In genomic region chr2:26640781-26641564, GRCh38 we compare ENCODE assay signal across 15 cellular contexts. TPM values are rescaled to one million over a fixed set of nuclear protein-coding genes. Genes with fewer than 3 reads are reported as not detected.
A peak's percentile ranks its signal among the peaks of the same experiment; 100 is the strongest.
DNase-seq lines count a peak whose midpoint lies in the region; ATAC-seq and TF ChIP-seq lines count a peak whose summit lies in the region.
"Had no signal": no experiment of that assay in that cellular context is flagged by ENCODE, and none has a peak within 500 bp of the region (broad histone marks: within the 10 kb centered on the region; RNA-seq: fewer than 3 reads in every experiment).

Gene CIB4, minus strand, starts transcription at chr2:26641366. Its CDS starts 52 bp downstream, at chr2:26641314.

- no peak for TF ChIP-seq CTCF in fibroblast of the aortic adventitia (IDR thresholded peaks at IDR 0.05; ENCODE audit: insufficient read depth, low read length)
- TF ChIP-seq CTCF in heart right ventricle (IDR thresholded peaks at IDR 0.05): no peak

- H3K36me3 ChIP-seq in trophoblast cell (ENCODE audit: control insufficient read depth in 1 of 2, insufficient read depth in 2 of 2, low read length in 2 of 2) (no peaks in the 10 kb centered on the region), heart right ventricle (no peaks in the 10 kb centered on the region)
- H3K36me3 ChIP-seq: esophagus squamous epithelium had no signal

- H3K36me3 Mint-ChIP-seq in activated naive CD4-positive, alpha-beta T cell treated with anti-CD3 and anti-CD28 coated beads, Interleukin-2, amount 50 U/mL, for 72 hours: no peaks in the 10 kb centered on the region
- H3K36me3 Mint-ChIP-seq: CD4-positive, alpha-beta memory T cell had no signal

- no peak within 1 kb of the TSS for H3K14ac ChIP-seq in trophoblast cell (ENCODE audit: low read length)

- DNase-seq in HPDE6-E6E7 (ENCODE audit: extremely low spot score) (peak; percentile 49), NCI-H69 (lab: John Stamatoyannopoulos, UW) (peak; percentile 37), fibroblast of the aortic adventitia (ENCODE audit: low read depth) (peak; percentile 8), trophoblast cell (peak; percentile 7 to 66), HUDEP-2 (lab: John Stamatoyannopoulos, UW; ENCODE audit: unreplicated experiment in 76 of 76) (no peak), heart right ventricle (no peak)
- no peak for DNase-seq in activated naive CD4-positive, alpha-beta T cell treated with anti-CD3 and anti-CD28 coated beads, Interleukin-2, amount 50 U/mL, for 72 hours (ENCODE audit: low spot score in 2 of 2)
- DNase-seq: activated CD4-positive, alpha-beta memory T cell treated with anti-CD3 and anti-CD28 coated beads, Interleukin-2, amount 10 ng/mL, durations not matched to agents 7 days and 5 days; activated naive CD4-positive, alpha-beta T cell; CD4-positive, alpha-beta memory T cell; esophagus squamous epithelium; NCI-H510A; RPMI8226; T-helper 9 cell had no signal

- H4K8ac ChIP-seq in trophoblast cell (ENCODE audit: low read depth, low read length): no peak within 1 kb of the TSS

- no peaks in the 10 kb centered on the region for H3K27me3 ChIP-seq in trophoblast cell (ENCODE audit: insufficient read depth, low read length)
- H3K27me3 ChIP-seq in heart right ventricle: peaks cover 0 to 56% (median 42%) of the 10 kb centered on the region in 7 donors

- H3K9me3 ChIP-seq in trophoblast cell (ENCODE audit: insufficient read depth, low read depth, low read length) (no peaks in the 10 kb centered on the region), heart right ventricle (no peaks in the 10 kb centered on the region)
- H3K9me3 ChIP-seq: esophagus squamous epithelium had no signal

- no peaks in the 10 kb centered on the region for H3K79me2 ChIP-seq in trophoblast cell (ENCODE audit: control insufficient read depth, insufficient read depth, low read length, poor library complexity)

- H3K9me3 Mint-ChIP-seq in activated naive CD4-positive, alpha-beta T cell treated with anti-CD3 and anti-CD28 coated beads, Interleukin-2, amount 50 U/mL, for 72 hours: no peaks in the 10 kb centered on the region
- H3K9me3 Mint-ChIP-seq: activated CD4-positive, alpha-beta memory T cell treated with anti-CD3 and anti-CD28 coated beads, Interleukin-2, amount 10 ng/mL, durations not matched to agents 7 days and 5 days; central memory CD8-positive, alpha-beta T cell had no signal

- no peak within 1 kb of the TSS for H3K18ac ChIP-seq in trophoblast cell (ENCODE audit: low read length)

- no peak within 1 kb of the TSS for H3K4ac ChIP-seq in trophoblast cell (ENCODE audit: low read depth, low read length)

- intact Hi-C loops in heart right ventricle (cut with DNase I): no loop called here

- H3K79me1 ChIP-seq in trophoblast cell (ENCODE audit: low read length): no peaks in the 10 kb centered on the region

- no peak within 1 kb of the TSS for H2AK5ac ChIP-seq in trophoblast cell (ENCODE audit: low read length)

- H2BK5ac ChIP-seq in trophoblast cell (ENCODE audit: low read depth, low read length, poor library complexity): no peak within 1 kb of the TSS

- H3K4me3 ChIP-seq in fibroblast of the aortic adventitia (ENCODE audit: low read depth, low read length) (no peak within 1 kb of the TSS), trophoblast cell (ENCODE audit: low read depth, low read length) (no peak within 1 kb of the TSS), heart right ventricle (no peak within 1 kb of the TSS)
- H3K4me3 ChIP-seq: esophagus squamous epithelium had no signal

- WGBS in trophoblast cell (ENCODE audit: extremely low coverage, insufficient coverage, insufficient read length): no CpG with 5 or more reads among the region's 8 CpGs
- 85 to 89% methylated on average over 8 of the region's 8 CpGs for WGBS in heart right ventricle, 2 donors

- no peak within 1 kb of the TSS for H3K9ac ChIP-seq in trophoblast cell (ENCODE audit: low read length)

- no peak within 1 kb of the TSS for H3K23ac ChIP-seq in trophoblast cell (ENCODE audit: low read length)

- no peak within 1 kb of the TSS for H4K91ac ChIP-seq in trophoblast cell (ENCODE audit: low read depth, low read length)

- no peak within 1 kb of the TSS for H3K27ac Mint-ChIP-seq in activated naive CD4-positive, alpha-beta T cell treated with anti-CD3 and anti-CD28 coated beads, Interleukin-2, amount 50 U/mL, for 72 hours
- H3K27ac Mint-ChIP-seq: activated CD4-positive, alpha-beta memory T cell treated with anti-CD3 and anti-CD28 coated beads, Interleukin-2, amount 10 ng/mL, durations not matched to agents 7 days and 5 days; CD4-positive, alpha-beta memory T cell had no signal

- H2AFZ ChIP-seq in trophoblast cell (ENCODE audit: insufficient read depth, low read length, poor library complexity): no peak within 1 kb of the TSS

- H3K27ac ChIP-seq in trophoblast cell (ENCODE audit: low read depth, low read length): no peak within 1 kb of the TSS
- no peak within 1 kb of the TSS for H3K27ac ChIP-seq in heart right ventricle
- H3K27ac ChIP-seq: esophagus squamous epithelium had no signal

- ATAC-seq in heart right ventricle: no peak
- ATAC-seq in activated naive CD4-positive, alpha-beta T cell treated with anti-CD3 and anti-CD28 coated beads, Interleukin-2, amount 50 U/mL, for 72 hours: no peak

- H2BK120ac ChIP-seq in trophoblast cell (ENCODE audit: insufficient read depth, low read length, poor library complexity): no peak within 1 kb of the TSS

- H4K12ac ChIP-seq in trophoblast cell (ENCODE audit: low read depth, low read length): no peak within 1 kb of the TSS

- H3K4me1 ChIP-seq in trophoblast cell (ENCODE audit: control insufficient read depth in 1 of 2, insufficient read depth in 2 of 2, low read length in 2 of 2) (peaks cover 7 to 11% of the 10 kb centered on the region in 2 experiments), heart right ventricle (peaks cover 0 to 4% (median 0%) of the 10 kb centered on the region in 9 donors)

- peak within 1 kb of the TSS; percentile 4 for H3K4me2 ChIP-seq in trophoblast cell (ENCODE audit: low read length)

- peak within 1 kb of the TSS; percentile 6 for H2BK12ac ChIP-seq in trophoblast cell (ENCODE audit: low read length)

RNA-seq across cellular contexts. Expression of gene CIB4, which starts in this region (rescaled TPM):
- total RNA-seq in fibroblast of the aortic adventitia (ENCODE audit: low replicate concordance): not detected in 2 replicates
- polyA plus RNA-seq in trophoblast cell (2013): 0.07 and 0.14 TPM in 2 replicates
- total RNA-seq in heart right ventricle: not detected
- polyA plus RNA-seq in heart right ventricle: not detected
- not detected for total RNA-seq in activated naive CD4-positive, alpha-beta T cell treated with anti-CD3 and anti-CD28 coated beads, Interleukin-2, amount 50 U/mL, for 72 hours
- total RNA-seq: activated CD4-positive, alpha-beta memory T cell treated with anti-CD3 and anti-CD28 coated beads, Interleukin-2, amount 10 ng/mL, durations not matched to agents 7 days and 5 days; CD4-positive, alpha-beta memory T cell had no signal
- polyA plus RNA-seq: CD4-positive, alpha-beta memory T cell had no signal

Comparison
In these comparisons a context has a peak if more than half of its experiments do, and no peak if none do; other contexts are left out.
1. Peak in DNase-seq in fibroblast of the aortic adventitia; RNA of the gene not detected or under 1 TPM.
2. DNase-seq: peak in HPDE6-E6E7 (single experiment), NCI-H69 (single experiment) and trophoblast cell (2 of 2); none in HUDEP-2 (0 of 76), heart right ventricle (0 of 2) and activated naive CD4-positive, alpha-beta T cell treated with anti-CD3 and anti-CD28 coated beads, Interleukin-2, amount 50 U/mL, for 72 hours (0 of 2).